In genomic region chr1:68525781-68526180, GRCh38 we compare ENCODE assay signal across 31 cellular contexts. TPM values are rescaled to one million over a fixed set of nuclear protein-coding genes. Genes with fewer than 3 reads are reported as not detected.
"Had no signal": no experiment of that assay in that cellular context is flagged by ENCODE, and none has a peak within 500 bp of the region (broad histone marks: within the 10 kb centered on the region; RNA-seq: fewer than 3 reads in every experiment).

No MANE protein-coding gene starts in this region.

- H2AFZ ChIP-seq: neural progenitor cell had no signal

- DNase-seq: hippocampal formation; kidney; left colon; left lung; lower lobe of right lung; mammary epithelial cell; mesenchymal stem cell; naive B cell; natural killer cell; nephron progenitor cell; occipital lobe; ovary; retina; right cardiac atrium; stimulated activated CD4-positive, alpha-beta T cell treated with anti-CD3 and anti-CD28 coated beads, Interleukin-12 subunit alpha, Interleukin-12 subunit beta, amount 100 ng/mL, for 4 hours; stimulated activated CD4-positive, alpha-beta T cell treated with anti-CD3 and anti-CD28 coated beads, Interleukin-15, amount 100 ng/mL, for 24 hours; stimulated activated CD4-positive, alpha-beta T cell treated with anti-CD3 and anti-CD28 coated beads, Interleukin-2, amount 100 ng/mL, for 24 hours; stimulated activated CD4-positive, alpha-beta T cell treated with anti-CD3 and anti-CD28 coated beads, Interleukin-4, amount 100 ng/mL, for 1 hour; stimulated activated naive B cell treated with anti-CD40 and anti-IgM and Interleukin-4, amounts not matched to agents 10 μg/mL and 1 μg/mL and 100 μg/mL, for 72 hours; stimulated activated naive CD8-positive, alpha-beta T cell treated with anti-CD3 and anti-CD28 coated beads, Interleukin-15, Interleukin-2, amounts not matched to agents 100 U/mL and 50 U/mL, for 24 hours; stomach; testis; thyroid gland; transverse colon; upper lobe of left lung had no signal

- H3K4me1 ChIP-seq: left lung, lower lobe of right lung, neural progenitor cell, prostate gland, stomach, testis, thyroid gland, transverse colon, vagina had no signal

- H3K27ac ChIP-seq: left lung, lower lobe of right lung, neural progenitor cell, neutrophil, ovary, prostate gland, skin epidermis, stomach, testis, thyroid gland, transverse colon, upper lobe of left lung, vagina had no signal

- H3K9ac ChIP-seq: neural progenitor cell had no signal

- H3K27me3 ChIP-seq: left lung, neural progenitor cell, neutrophil, ovary, stomach, testis, thyroid gland, transverse colon, upper lobe of left lung, vagina had no signal

- H3K4me3 ChIP-seq: left lung, lower lobe of right lung, neural progenitor cell, ovary, prostate gland, skin epidermis, stomach, testis, thyroid gland, transverse colon, upper lobe of left lung, vagina had no signal

- H3K9me3 ChIP-seq: left lung, lower lobe of right lung, neutrophil, ovary, prostate gland, testis, thyroid gland, transverse colon, upper lobe of left lung, vagina had no signal

- ATAC-seq: left colon; left lung; lower lobe of right lung; natural killer cell; right cardiac atrium; sciatic nerve; stimulated activated naive B cell treated with anti-CD40 and anti-IgM and Interleukin-4, amounts not matched to agents 10 μg/mL and 1 μg/mL and 100 μg/mL, for 72 hours; stimulated activated naive CD8-positive, alpha-beta T cell treated with anti-CD3 and anti-CD28 coated beads, Interleukin-15, Interleukin-2, amounts not matched to agents 100 U/mL and 50 U/mL, for 24 hours had no signal

- H3K4me2 ChIP-seq: neural progenitor cell had no signal

- H3K36me3 ChIP-seq: left lung, lower lobe of right lung, neural progenitor cell, neutrophil, ovary, prostate gland, stomach, thyroid gland, transverse colon, upper lobe of left lung, vagina had no signal

RNA-seq across cellular contexts. Expression of gene DEPDC1, which starts 28.9 kb away (rescaled TPM):
- total RNA-seq: natural killer cell had no signal
